In genomic region chr9:18516514-18516913, GRCh38 we compare ENCODE assay signal across 4 cellular contexts. TPM values are rescaled to one million over a fixed set of nuclear protein-coding genes. Genes with fewer than 3 reads are reported as not detected.
"Had no signal": no experiment of that assay in that cellular context is flagged by ENCODE, and none has a peak within 500 bp of the region (broad histone marks: within the 10 kb centered on the region; RNA-seq: fewer than 3 reads in every experiment).

No MANE protein-coding gene starts in this region.

- ATAC-seq: GM12878 had no signal

- DNase-seq: GDM1, GF-D8 had no signal

RNA-seq across cellular contexts. Expression of gene ADAMTSL1, which starts 42.6 kb away (rescaled TPM):
- total RNA-seq: G401 had no signal
